Comparison of ENCODE assay signal across 31 cellular contexts in the genomic region with DNA sequence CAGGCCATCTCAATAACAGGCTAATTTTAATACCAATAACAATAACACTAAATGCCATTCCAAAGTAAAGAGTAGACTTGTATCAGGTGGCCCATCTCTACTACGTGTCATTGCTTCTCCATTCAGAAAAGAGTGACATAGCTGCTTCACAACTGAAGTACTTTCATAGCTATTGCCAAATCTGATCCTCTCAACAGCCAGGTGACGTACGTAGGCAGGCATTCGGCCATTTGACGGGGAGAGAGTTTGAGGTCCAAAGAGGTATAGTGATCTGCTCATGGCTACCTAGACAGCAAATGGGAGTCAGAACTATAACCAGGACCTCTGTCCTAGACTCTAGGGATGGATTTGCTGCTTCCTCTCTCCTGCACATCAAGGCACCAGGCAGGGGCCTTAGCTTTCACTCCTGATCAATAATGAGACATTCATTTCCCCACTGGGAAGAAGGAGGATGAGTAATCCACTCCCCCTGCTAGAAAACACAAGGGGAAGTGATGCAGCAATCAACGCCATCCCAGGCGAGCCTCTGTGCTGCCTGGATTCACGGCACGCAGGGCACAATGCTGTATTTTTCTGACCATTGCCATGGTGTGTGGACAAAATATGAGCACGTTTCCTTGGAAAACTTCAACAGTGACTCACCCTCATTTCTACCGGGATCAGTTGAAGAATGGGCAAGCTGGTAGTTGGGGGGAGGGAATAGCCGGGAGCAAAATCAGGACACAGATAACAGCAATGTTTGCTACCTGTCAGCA.
DNase-seq lines count a peak whose midpoint lies in the region; ATAC-seq, FAIRE-seq and TF ChIP-seq lines count a peak whose summit lies in the region.
"Had no signal": no experiment of that assay in that cellular context is flagged by ENCODE, and none has a peak within 500 bp of the region (broad histone marks: within the 10 kb centered on the region; RNA-seq: fewer than 3 reads in every experiment).

No MANE protein-coding gene starts in this region.

- in situ Hi-C loops in ACHN (cut with HindIII; ENCODE audit: low pct_ligation_motif_present, low pct_unique_long_range_greater_than_20kb, low sequenced_read_pairs): no loop called here

- no peak overlapping the region for H3K9ac ChIP-seq in astrocyte (ENCODE audit: low read length)
- no peak overlapping the region for H3K9ac ChIP-seq in smooth muscle cell (ENCODE audit: low read depth)

- H2AFZ ChIP-seq in astrocyte (ENCODE audit: low read depth, low read length) (no peak overlapping the region), smooth muscle cell (ENCODE audit: low read depth) (no peak overlapping the region)
- H2AFZ ChIP-seq: hepatocyte, PC-9 had no signal

- H3K27ac ChIP-seq in astrocyte (ENCODE audit: low read depth, low read length): no peak overlapping the region
- H3K27ac ChIP-seq in smooth muscle cell (ENCODE audit: low read depth): no peak overlapping the region
- H3K27ac ChIP-seq: esophagus muscularis mucosa, hepatocyte, neutrophil, PC-9 had no signal

- H3K4me1 Mint-ChIP-seq in astrocyte (ENCODE audit: low read depth, unreplicated experiment): peaks cover 5% of the 10 kb centered on the region
- no peaks in the 10 kb centered on the region for H3K4me1 Mint-ChIP-seq in naive thymus-derived CD8-positive, alpha-beta T cell
- H3K4me1 Mint-ChIP-seq: activated CD4-positive, alpha-beta memory T cell treated with anti-CD3 and anti-CD28 coated beads, Interleukin-2, amount 10 ng/mL, durations not matched to agents 7 days and 5 days had no signal

- peak overlapping the region; percentile 63 for H3K27ac Mint-ChIP-seq in astrocyte (ENCODE audit: unreplicated experiment)
- H3K27ac Mint-ChIP-seq in naive thymus-derived CD8-positive, alpha-beta T cell: no peak overlapping the region
- H3K27ac Mint-ChIP-seq: activated CD4-positive, alpha-beta memory T cell treated with anti-CD3 and anti-CD28 coated beads, Interleukin-2, amount 10 ng/mL, durations not matched to agents 7 days and 5 days; activated naive CD8-positive, alpha-beta T cell; activated T-helper 2 cell treated with anti-CD3 and anti-CD28 coated beads, Interferon-gamma antibody, Interleukin-2, Interleukin-4, amounts not matched to agents 10 μg/mL and 5 μg/mL and 100 μg/mL, durations not matched to agents 14 hours and 24 hours and 36 hours; progenitor cell of endocrine pancreas; T-helper 1 cell treated with Interleukin-12 subunit alpha and Interleukin-12 subunit beta and Interleukin-4 antibody, amounts not matched to agents 30 μg/mL and 1 μg/mL, for 36 hours had no signal

- no peaks in the 10 kb centered on the region for H3K4me1 ChIP-seq in astrocyte (ENCODE audit: insufficient read depth, low read length)
- H3K4me1 ChIP-seq in smooth muscle cell (ENCODE audit: low read depth): peaks cover 6% of the 10 kb centered on the region
- H3K4me1 ChIP-seq: esophagus muscularis mucosa had no signal

- FAIRE-seq in astrocyte (lab: Jason Lieb, UNC): no peak
- FAIRE-seq: frontal cortex, HepG2 had no signal

- H3K9me3 ChIP-seq in astrocyte (ENCODE audit: insufficient read depth, low read depth, low read length): no peaks in the 10 kb centered on the region
- H3K9me3 ChIP-seq in smooth muscle cell (replicated peaks; ENCODE audit: low read depth): no peaks in the 10 kb centered on the region
- H3K9me3 ChIP-seq: esophagus muscularis mucosa, neutrophil had no signal

- no peak for ATAC-seq in left lobe of liver
- ATAC-seq in naive thymus-derived CD8-positive, alpha-beta T cell: no peak
- ATAC-seq: HepG2 had no signal

- WGBS in smooth muscle cell (ENCODE audit: low lambda C conversion rate): 79% methylated on average over 12 of the region's 12 CpGs

- H3K36me3 ChIP-seq in astrocyte (ENCODE audit: insufficient read depth, low read length) (no peaks in the 10 kb centered on the region), smooth muscle cell (ENCODE audit: low read depth) (no peaks in the 10 kb centered on the region)
- H3K36me3 ChIP-seq: esophagus muscularis mucosa, neutrophil had no signal

- no peaks in the 10 kb centered on the region for H3F3A ChIP-seq in smooth muscle cell (ENCODE audit: low read depth)

- H3K79me2 ChIP-seq in astrocyte (ENCODE audit: insufficient read depth, low read length) (no peaks in the 10 kb centered on the region), smooth muscle cell (ENCODE audit: low read depth) (no peaks in the 10 kb centered on the region)
- H3K79me2 ChIP-seq: hepatocyte had no signal

- H3K9me3 Mint-ChIP-seq in astrocyte (ENCODE audit: unreplicated experiment): no peaks in the 10 kb centered on the region
- peaks cover 0 to 9% (median 2%) of the 10 kb centered on the region in 9 donors for H3K9me3 Mint-ChIP-seq in naive thymus-derived CD8-positive, alpha-beta T cell
- H3K9me3 Mint-ChIP-seq: activated CD4-positive, alpha-beta memory T cell treated with anti-CD3 and anti-CD28 coated beads, Interleukin-2, amount 10 ng/mL, durations not matched to agents 7 days and 5 days; activated T-helper 2 cell treated with anti-CD3 and anti-CD28 coated beads, Interferon-gamma antibody, Interleukin-2, Interleukin-4, amounts not matched to agents 10 μg/mL and 5 μg/mL and 100 μg/mL, durations not matched to agents 14 hours and 24 hours and 36 hours; endodermal cell; T-helper 1 cell treated with Interleukin-12 subunit alpha and Interleukin-12 subunit beta and Interleukin-4 antibody, amounts not matched to agents 30 μg/mL and 1 μg/mL, for 36 hours had no signal

- TF ChIP-seq CTCF in astrocyte (IDR thresholded peaks at IDR 0.05; ENCODE audit: insufficient read depth, low read depth, low read length): no peak
- TF ChIP-seq CTCF in smooth muscle cell (IDR thresholded peaks at IDR 0.05; ENCODE audit: borderline replicate concordance, insufficient read depth, poor library complexity, severe bottlenecking): no peak

- POLR2A ChIA-PET in naive thymus-derived CD8-positive, alpha-beta T cell (lab: Charles Lee): no interaction called here

- no peak overlapping the region for H3K4me3 Mint-ChIP-seq in astrocyte (ENCODE audit: unreplicated experiment)
- H3K4me3 Mint-ChIP-seq in naive thymus-derived CD8-positive, alpha-beta T cell: no peak overlapping the region
- H3K4me3 Mint-ChIP-seq: activated CD4-positive, alpha-beta memory T cell treated with anti-CD3 and anti-CD28 coated beads, Interleukin-2, amount 10 ng/mL, durations not matched to agents 7 days and 5 days; activated naive CD8-positive, alpha-beta T cell; endodermal cell; T-helper 1 cell treated with Interleukin-12 subunit alpha and Interleukin-12 subunit beta and Interleukin-4 antibody, amounts not matched to agents 30 μg/mL and 1 μg/mL, for 36 hours had no signal

- no peaks in the 10 kb centered on the region for H3K36me3 Mint-ChIP-seq in astrocyte (ENCODE audit: low read depth, unreplicated experiment)
- H3K36me3 Mint-ChIP-seq in naive thymus-derived CD8-positive, alpha-beta T cell: no peaks in the 10 kb centered on the region
- H3K36me3 Mint-ChIP-seq: activated naive CD8-positive, alpha-beta T cell had no signal

- DNase-seq in ACHN (peak; percentile 66), HT1080 (ENCODE audit: low read depth) (peak; percentile 93), astrocyte (ENCODE audit: low read depth) (peak; percentile 67), left lobe of liver (ENCODE audit: low spot score) (peak; percentile 23), NCI-H446 (lab: John Stamatoyannopoulos, UW) (no peak), smooth muscle cell (lab: John Stamatoyannopoulos, UW; ENCODE audit: unreplicated experiment) (no peak)
- DNase-seq in stimulated activated CD4-positive, alpha-beta T cell treated with anti-CD3 and anti-CD28 coated beads, Interleukin-12 subunit alpha, Interleukin-12 subunit beta, amount 100 ng/mL, for 4 hours: no peak
- no peak for DNase-seq in naive thymus-derived CD8-positive, alpha-beta T cell
- DNase-seq: activated CD4-positive, alpha-beta memory T cell treated with anti-CD3 and anti-CD28 coated beads, Interleukin-2, amount 10 ng/mL, durations not matched to agents 7 days and 5 days; activated CD4-positive, alpha-beta T cell treated with anti-CD3 and anti-CD28 coated beads for 1 hour; anterior cingulate cortex; central memory CD4-positive, alpha-beta T cell; DND-41; Karpas-422; mesendoderm; NCI-H146; NCI-H2171; NCI-H524; NK-92 treated with Interleukin-12 subunit alpha and Interleukin-12 subunit beta, amount 100 ng/mL, for 24 hours; stimulated activated naive CD4-positive, alpha-beta T cell had no signal

- H3K4me2 ChIP-seq in astrocyte (ENCODE audit: low read length) (no peak overlapping the region), smooth muscle cell (no peak overlapping the region)
- H3K4me2 ChIP-seq: hepatocyte, PC-9 had no signal

- H4K20me1 ChIP-seq in astrocyte (ENCODE audit: insufficient read depth, low read length): no peaks in the 10 kb centered on the region
- H4K20me1 ChIP-seq in smooth muscle cell (ENCODE audit: low read depth): no peaks in the 10 kb centered on the region

- H3K4me3 ChIP-seq in astrocyte (ENCODE audit: insufficient read depth, low read depth, low read length): no peak overlapping the region
- no peak overlapping the region for H3K4me3 ChIP-seq in smooth muscle cell
- H3K4me3 ChIP-seq: esophagus muscularis mucosa, hepatocyte, PC-9 had no signal

- H3K27me3 ChIP-seq in astrocyte (ENCODE audit: insufficient read depth, low read length): no peaks in the 10 kb centered on the region
- peaks cover 14% of the 10 kb centered on the region for H3K27me3 ChIP-seq in smooth muscle cell (ENCODE audit: low read depth)

- H3K27me3 Mint-ChIP-seq in astrocyte (ENCODE audit: low read depth, unreplicated experiment): peaks cover 24% of the 10 kb centered on the region
- H3K27me3 Mint-ChIP-seq in naive thymus-derived CD8-positive, alpha-beta T cell: peaks cover 14 to 49% (median 23%) of the 10 kb centered on the region in 5 donors

Comparison
In these comparisons a context has a peak if more than half of its experiments do, and no peak if none do; other contexts are left out.
1. DNase-seq: peak in ACHN (single experiment), HT1080 (single experiment), astrocyte (single experiment) and left lobe of liver (single experiment); none in stimulated activated CD4-positive, alpha-beta T cell treated with anti-CD3 and anti-CD28 coated beads, Interleukin-12 subunit alpha, Interleukin-12 subunit beta, amount 100 ng/mL, for 4 hours (single experiment), naive thymus-derived CD8-positive, alpha-beta T cell (0 of 10), NCI-H446 (0 of 2) and smooth muscle cell (single experiment).